Comparison of ENCODE assay signal across 9 cellular contexts in genomic region chr5:141373673-141374317, GRCh38. TPM values are rescaled to one million over a fixed set of nuclear protein-coding genes. Genes with fewer than 3 reads are reported as not detected.
A peak's percentile ranks its signal among the peaks of the same experiment; 100 is the strongest.
DNase-seq lines count a peak whose midpoint lies in the region; ATAC-seq and TF ChIP-seq lines count a peak whose summit lies in the region.
"Had no signal": no experiment of that assay in that cellular context is flagged by ENCODE, and none has a peak within 500 bp of the region (broad histone marks: within the 10 kb centered on the region; RNA-seq: fewer than 3 reads in every experiment).

PCDHGA6 (plus strand) TSS chr5:141373891; CDS start chr5:141374084, 193 bp downstream.

- TF ChIP-seq CTCF in WI38 (IDR thresholded peaks at IDR 0.05; ENCODE audit: low read depth, low read length), result peak; percentile 37; the same call in 1 of the 2 replicates
- TF ChIP-seq CTCF in left ventricle myocardium inferior (IDR thresholded peaks at IDR 0.05; ENCODE audit: borderline replicate concordance), result peak; percentile 62
- TF ChIP-seq CTCF in testis (IDR thresholded peaks at IDR 0.05), result peak in 2 of 3 experiments; percentile 18 to 19
- TF ChIP-seq CTCF in transverse colon (IDR thresholded peaks at IDR 0.05), result no peak

- peaks cover 30 to 53% of the 10 kb centered on the region in 2 donors for H3K27me3 Mint-ChIP-seq in effector memory CD8-positive, alpha-beta T cell

- H3K4me1 ChIP-seq in left ventricle myocardium inferior (peaks cover 57% of the 10 kb centered on the region), testis (no peaks in the 10 kb centered on the region), transverse colon (no peaks in the 10 kb centered on the region)
- H3K4me1 ChIP-seq: BLaER1 had no signal

- H3K4me1 Mint-ChIP-seq in effector memory CD8-positive, alpha-beta T cell (ENCODE audit: low read depth in 2 of 2), result peaks cover 5% of the 10 kb centered on the region in 2 donors

- no peak for ATAC-seq in effector memory CD8-positive, alpha-beta T cell (replicated peaks)
- ATAC-seq in HG02642 (IDR thresholded peaks at IDR 0.05; ENCODE audit: poor library complexity, unreplicated experiment), result no peak

- peaks cover 43% of the 10 kb centered on the region for H3K36me3 ChIP-seq in left ventricle myocardium inferior
- H3K36me3 ChIP-seq in testis (ENCODE audit: low read depth, missing control alignments), result no peaks in the 10 kb centered on the region
- peaks cover 0 to 3% (median 0%) of the 10 kb centered on the region in 4 donors for H3K36me3 ChIP-seq in transverse colon

- H3K36me3 Mint-ChIP-seq in effector memory CD8-positive, alpha-beta T cell (ENCODE audit: insufficient read depth), result no peaks in the 10 kb centered on the region

- TF ChIP-seq POLR2A in testis (IDR thresholded peaks at IDR 0.05), result no peak
- TF ChIP-seq POLR2A in transverse colon (IDR thresholded peaks at IDR 0.05), result no peak

- H3K27ac ChIP-seq in left ventricle myocardium inferior (replicated peaks) (no peak within 1 kb of the TSS), testis (no peak within 1 kb of the TSS), transverse colon (no peak within 1 kb of the TSS)
- H3K27ac ChIP-seq: BLaER1 had no signal

- in situ Hi-C loops in transverse colon (cut with MboI; ENCODE audit: low pct_ligation_motif_present in 1 of 4, low pct_unique_long_range_greater_than_20kb in 1 of 4, low sequenced_read_pairs in 3 of 4), result loop anchor here in 1 of 4 donors (25.0 kb wide), 1 partner anchor 189 kb away; no protein-coding TSS in a partner anchor

- intact Hi-C loops in left ventricle myocardium inferior (cut with micrococcal nuclease) (no loop called here), testis (cut with DNase I; ENCODE audit: low total_unique reads) (no loop called here), transverse colon (cut with DNase I; ENCODE audit: low total_unique reads) (no loop called here)

- H3K9me3 ChIP-seq in left ventricle myocardium inferior (replicated peaks) (peaks cover 98% of the 10 kb centered on the region), testis (no peaks in the 10 kb centered on the region), transverse colon (peaks cover 19 to 95% of the 10 kb centered on the region in 2 donors)

- H3K27me3 ChIP-seq in left ventricle myocardium inferior (ENCODE audit: low read depth), result no peaks in the 10 kb centered on the region
- no peaks in the 10 kb centered on the region for H3K27me3 ChIP-seq in testis
- H3K27me3 ChIP-seq in transverse colon, result peaks cover 5% of the 10 kb centered on the region
- H3K27me3 ChIP-seq: BLaER1 had no signal

- TF ChIP-seq EP300 in transverse colon (IDR thresholded peaks at IDR 0.05; ENCODE audit: low read depth), result no peak

- H3K27ac Mint-ChIP-seq in effector memory CD8-positive, alpha-beta T cell, result no peak within 1 kb of the TSS

- H3K4me3 ChIP-seq in WI38 (ENCODE audit: low read depth, low read length) (no peak within 1 kb of the TSS), left ventricle myocardium inferior (peak within 1 kb of the TSS; percentile 52), testis (no peak within 1 kb of the TSS), transverse colon (peak within 1 kb of the TSS in 1 of 4 donors; percentile 2)
- H3K4me3 ChIP-seq: BLaER1 had no signal

- H3K9me3 Mint-ChIP-seq in effector memory CD8-positive, alpha-beta T cell, result peaks cover 0 to 4% of the 10 kb centered on the region in 2 donors

- peak; percentile 40 for DNase-seq in activated CD8-positive, alpha-beta memory T cell treated with anti-CD3 and anti-CD28 coated beads for 24 hours
- DNase-seq in activated CD8-positive, alpha-beta memory T cell treated with anti-CD3 and anti-CD28 coated beads, Interleukin-2, amount 50 U/mL, for 4 hours, result no peak
- no peak for DNase-seq in left ventricle myocardium inferior
- no peak for DNase-seq in testis
- DNase-seq in effector memory CD8-positive, alpha-beta T cell, result no peak
- DNase-seq in transverse colon, result no peak

- H3K4me3 Mint-ChIP-seq in effector memory CD8-positive, alpha-beta T cell, result no peak within 1 kb of the TSS

- 9 to 12% methylated on average over 23 to 27 of the region's 27 CpGs for WGBS in testis, 2 donors
- 43 to 53% methylated on average over 9 to 27 of the region's 27 CpGs for WGBS in transverse colon (ENCODE audit: low coverage in 1 of 2), 2 donors

RNA-seq across cellular contexts. Expression of gene PCDHGA6, which starts in this region (rescaled TPM):
- total RNA-seq in left ventricle myocardium inferior, result 5.6 TPM
- total RNA-seq in testis, result 10 to 100 TPM in 1 of 2 donors, 1 to 10 TPM in 1; 9.7 to 13.4 TPM
- 1.8 TPM for polyA plus RNA-seq in testis (ENCODE audit: insufficient read depth, low read depth, low replicate concordance)
- total RNA-seq in transverse colon, result 1 to 10 TPM; 2.4 to 7.5 (median 3.7) TPM

Comparison
In these comparisons a context has a peak if more than half of its experiments do, and no peak if none do; other contexts are left out.
1. CTCF ChIP-seq: peak in WI38 (single experiment), left ventricle myocardium inferior (single experiment) and testis (2 of 3); none in transverse colon (0 of 5).